10 cellular contexts compared by ENCODE assay signal in genomic region chr2:113283704-113284284, GRCh38. TPM values are rescaled to one million over a fixed set of nuclear protein-coding genes. Genes with fewer than 3 reads are reported as not detected.
A peak's percentile ranks its signal among the peaks of the same experiment; 100 is the strongest.
DNase-seq lines count a peak whose midpoint lies in the region; ATAC-seq lines count a peak whose summit lies in the region.
"Had no signal": no experiment of that assay in that cellular context is flagged by ENCODE, and none has a peak within 500 bp of the region (broad histone marks: within the 10 kb centered on the region; RNA-seq: fewer than 3 reads in every experiment).

No MANE protein-coding gene starts in this region.

- H3K18ac ChIP-seq in mesenchymal stem cell (ENCODE audit: low read depth in 1 of 2, low read length in 2 of 2), result peak overlapping the region; percentile 56 to 82

- no peak overlapping the region for H3K4me3 ChIP-seq in mesenchymal stem cell (ENCODE audit: insufficient read depth in 1 of 2, low read depth in 1 of 2, low read length in 2 of 2)
- H3K4me3 ChIP-seq in CD8-positive, alpha-beta memory T cell (ENCODE audit: low read length), result no peak overlapping the region
- H3K4me3 ChIP-seq: SK-N-MC had no signal

- H2BK15ac ChIP-seq in mesenchymal stem cell (ENCODE audit: low read depth, poor library complexity, severe bottlenecking), result no peak overlapping the region

- H2BK120ac ChIP-seq in mesenchymal stem cell (ENCODE audit: low read depth, low read length), result no peak overlapping the region

- H3K14ac ChIP-seq in mesenchymal stem cell (ENCODE audit: low read length in 2 of 2), result peak overlapping the region in 1 of 2 experiments; percentile 80

- CTCF ChIA-PET in CD8-positive, alpha-beta memory T cell (lab: Charles Lee), result no interaction called here

- no peak overlapping the region for H3K23ac ChIP-seq in mesenchymal stem cell (ENCODE audit: low read length in 2 of 2)

- peak overlapping the region in 1 of 2 experiments; percentile 22 for H2BK12ac ChIP-seq in mesenchymal stem cell (ENCODE audit: low read length in 2 of 2)

- ATAC-seq in Right ventricle myocardium inferior, result peak; percentile 85
- ATAC-seq in GM18502 (IDR thresholded peaks at IDR 0.05; ENCODE audit: poor library complexity, unreplicated experiment), result no peak

- peaks cover 0 to 6% of the 10 kb centered on the region in 2 experiments for H3K27me3 ChIP-seq in mesenchymal stem cell (ENCODE audit: control insufficient read depth in 1 of 2, insufficient read depth in 1 of 2, low read length in 2 of 2)
- H3K27me3 ChIP-seq in CD8-positive, alpha-beta memory T cell (ENCODE audit: insufficient read depth, low read length, poor library complexity, severe bottlenecking), result no peaks in the 10 kb centered on the region

- no peak overlapping the region for H3K4me3 Mint-ChIP-seq in CD8-positive, alpha-beta memory T cell

- H4K8ac ChIP-seq in mesenchymal stem cell (ENCODE audit: low read length), result peak overlapping the region; percentile 69

- no peaks in the 10 kb centered on the region for H3K36me3 ChIP-seq in mesenchymal stem cell (ENCODE audit: control insufficient read depth in 1 of 2, insufficient read depth in 2 of 2, low read depth in 1 of 2, low read length in 2 of 2)
- H3K36me3 ChIP-seq in CD8-positive, alpha-beta memory T cell (ENCODE audit: insufficient read depth, low read length), result no peaks in the 10 kb centered on the region

- no peak overlapping the region for H2AFZ ChIP-seq in mesenchymal stem cell (ENCODE audit: low read depth, low read length)

- DNase-seq in Right ventricle myocardium inferior (ENCODE audit: missing footprints) (peak; percentile 78), cardiac septum (ENCODE audit: low spot score) (no peak), dermis microvascular lymphatic vessel endothelial cell (ENCODE audit: low read depth in 2 of 2) (peak; percentile 35 to 63), mesenchymal stem cell (peak; percentile 90), NCI-H345 (lab: John Stamatoyannopoulos, UW) (no peak)
- DNase-seq in activated CD4-positive, alpha-beta T cell treated with anti-CD3 and anti-CD28 coated beads for 4 hours, result no peak
- no peak for DNase-seq in CD8-positive, alpha-beta memory T cell

- peak overlapping the region in 1 of 2 experiments; percentile 13 for H3K4ac ChIP-seq in mesenchymal stem cell (ENCODE audit: low read depth in 1 of 2, low read length in 2 of 2)

- peaks cover 20 to 31% of the 10 kb centered on the region in 2 donors for H3K27me3 Mint-ChIP-seq in CD8-positive, alpha-beta memory T cell

- H3K4me2 ChIP-seq in mesenchymal stem cell (ENCODE audit: low read length, poor library complexity, severe bottlenecking), result no peak overlapping the region

- peaks cover 3% of the 10 kb centered on the region for H3K79me1 ChIP-seq in mesenchymal stem cell (replicated peaks; ENCODE audit: low read length, poor library complexity, severe bottlenecking)

- no peak overlapping the region for H4K91ac ChIP-seq in mesenchymal stem cell (ENCODE audit: low read length)

- no peaks in the 10 kb centered on the region for H3K9me3 ChIP-seq in mesenchymal stem cell (ENCODE audit: control insufficient read depth, low read length)
- no peaks in the 10 kb centered on the region for H3K9me3 ChIP-seq in CD8-positive, alpha-beta memory T cell (ENCODE audit: low read length)

- WGBS in mesenchymal stem cell, result 18% methylated on average over 3 of the region's 3 CpGs

- H2BK5ac ChIP-seq in mesenchymal stem cell (ENCODE audit: low read depth, low read length, poor library complexity, severe bottlenecking), result peak overlapping the region; percentile 100

- no peaks in the 10 kb centered on the region for H3K9me3 Mint-ChIP-seq in CD8-positive, alpha-beta memory T cell

- H3K27ac Mint-ChIP-seq in CD8-positive, alpha-beta memory T cell, result no peak overlapping the region

- peak overlapping the region; percentile 100 for H3K27ac ChIP-seq in mesenchymal stem cell (ENCODE audit: low read length, poor library complexity, severe bottlenecking)
- H3K27ac ChIP-seq in CD8-positive, alpha-beta memory T cell (ENCODE audit: low read depth, low read length), result no peak overlapping the region
- H3K27ac ChIP-seq: C4-2B, SK-N-MC had no signal

- H3K4me1 ChIP-seq in mesenchymal stem cell (ENCODE audit: control insufficient read depth, insufficient read depth, low read depth, low read length), result peaks cover 32% of the 10 kb centered on the region
- H3K4me1 ChIP-seq in CD8-positive, alpha-beta memory T cell (ENCODE audit: insufficient read depth, low read length), result no peaks in the 10 kb centered on the region

- no peaks in the 10 kb centered on the region for H3K4me1 Mint-ChIP-seq in CD8-positive, alpha-beta memory T cell

- peaks cover 0 to 2% (median 0%) of the 10 kb centered on the region in 3 donors for H3K36me3 Mint-ChIP-seq in CD8-positive, alpha-beta memory T cell

- POLR2A ChIA-PET in CD8-positive, alpha-beta memory T cell (lab: Charles Lee), result no interaction called here

- intact Hi-C loops in Right ventricle myocardium inferior (cut with DNase I), result no loop called here
- intact Hi-C loops in cardiac septum (cut with DNase I), result no loop called here

- peak overlapping the region; percentile 99 for H2AK5ac ChIP-seq in mesenchymal stem cell (ENCODE audit: low read length, severe bottlenecking)

- H3K9ac ChIP-seq in mesenchymal stem cell (ENCODE audit: low read length), result peak overlapping the region; percentile 76

RNA-seq across cellular contexts. Expression of gene PAX8, which starts 5.1 kb away (rescaled TPM):
- total RNA-seq in Right ventricle myocardium inferior (0.60 TPM), cardiac septum (0.35 TPM), dermis microvascular lymphatic vessel endothelial cell (under 0.01 TPM in 2 replicates)
- 0.03 TPM for polyA plus RNA-seq in mesenchymal stem cell (2013, experiment 1 of 2)
- polyA plus RNA-seq in mesenchymal stem cell (2013, experiment 2 of 2), result 0.10 TPM
- total RNA-seq in CD8-positive, alpha-beta memory T cell, result 1 to 10 TPM; 2.3 TPM
- polyA plus RNA-seq in CD8-positive, alpha-beta memory T cell, result 0.97 TPM

Comparison
In these comparisons a context has a peak if more than half of its experiments do, and no peak if none do; other contexts are left out.
1. DNase-seq: peak in Right ventricle myocardium inferior (single experiment), dermis microvascular lymphatic vessel endothelial cell (2 of 2) and mesenchymal stem cell (single experiment); none in cardiac septum (single experiment), activated CD4-positive, alpha-beta T cell treated with anti-CD3 and anti-CD28 coated beads for 4 hours (0 of 2), NCI-H345 (single experiment) and CD8-positive, alpha-beta memory T cell (0 of 5).